Comparison of ENCODE assay signal across 8 cellular contexts in the genomic region with DNA sequence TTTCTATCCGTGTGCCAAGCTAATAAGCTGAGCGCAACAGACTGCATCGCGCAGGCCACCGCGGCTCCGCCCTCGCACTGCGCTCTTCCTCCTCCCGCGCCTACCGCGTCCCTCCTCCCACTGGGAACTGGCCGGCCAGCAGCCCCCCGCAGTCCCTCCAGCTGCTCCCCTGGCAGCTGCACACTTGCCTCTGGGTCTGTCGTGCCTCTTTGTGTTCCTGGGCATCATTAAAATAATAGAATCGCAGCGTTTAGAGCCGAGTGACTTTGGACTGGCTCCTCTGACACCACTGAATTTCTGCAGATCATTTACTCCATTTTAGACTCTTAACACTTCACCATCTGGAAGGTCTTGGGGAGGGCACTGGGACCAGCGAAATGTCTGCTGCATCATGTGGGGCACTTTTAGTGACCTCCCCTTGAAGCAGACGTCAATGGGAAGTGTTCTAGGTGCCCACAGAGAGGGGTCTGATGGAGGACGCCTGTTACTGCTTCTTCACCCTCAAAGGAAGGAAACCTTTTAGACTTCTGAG. TPM values are rescaled to one million over a fixed set of nuclear protein-coding genes. Genes with fewer than 3 reads are reported as not detected.
A peak's percentile ranks its signal among the peaks of the same experiment; 100 is the strongest.
DNase-seq lines count a peak whose midpoint lies in the region; ATAC-seq and TF ChIP-seq lines count a peak whose summit lies in the region.

No MANE protein-coding gene starts in this region.

- ATAC-seq in GM19035 (IDR thresholded peaks at IDR 0.05; ENCODE audit: unreplicated experiment) (peak; percentile 68), HG03378 (IDR thresholded peaks at IDR 0.05; ENCODE audit: unreplicated experiment) (peak; percentile 78), T-helper 17 cell (peak; percentile 80)

- no peak overlapping the region for H3K9ac ChIP-seq in endocrine pancreas (ENCODE audit: control insufficient read depth, insufficient read depth, low read length)

- no peaks in the 10 kb centered on the region; the same call in 1 of the 2 replicates for H3K27me3 ChIP-seq in BJ (ENCODE audit: control insufficient read depth, insufficient read depth, low read length)
- no peaks in the 10 kb centered on the region for H3K27me3 ChIP-seq in endocrine pancreas (ENCODE audit: control insufficient read depth, insufficient read depth, low read length)
- H3K27me3 ChIP-seq in muscle layer of duodenum (ENCODE audit: low read depth, low read length), result no peaks in the 10 kb centered on the region
- no peaks in the 10 kb centered on the region for H3K27me3 ChIP-seq in adrenal gland

- peak overlapping the region; percentile 30 for H3K27ac Mint-ChIP-seq in T-helper 17 cell

- CTCF ChIA-PET in BJ (lab: Yijun Ruan, JAX), result interaction anchor here (1.1 kb wide), 1 partner anchor 11 kb away, joined by 4 read pairs; no protein-coding TSS in a partner anchor

- peaks cover 12% of the 10 kb centered on the region for H3K4me1 Mint-ChIP-seq in T-helper 17 cell

- intact Hi-C loops in adrenal gland (cut with DNase I), result no loop called here

- H3K9me3 ChIP-seq in T-helper 17 cell (ENCODE audit: control insufficient read depth, low read length, poor library complexity, severe bottlenecking) (no peaks in the 10 kb centered on the region), endocrine pancreas (ENCODE audit: control insufficient read depth, low read length) (no peaks in the 10 kb centered on the region), muscle layer of duodenum (ENCODE audit: control insufficient read depth in 1 of 2, low read length in 2 of 2) (no peaks in the 10 kb centered on the region), adrenal gland (replicated peaks in 1 of 3) (no peaks in the 10 kb centered on the region)

- POLR2A ChIA-PET in BJ (lab: Charles Lee), result no interaction called here

- DNase-seq in BJ (ENCODE audit: low read depth) (no peak), T-helper 17 cell (no peak), adrenal gland (no peak)

- peaks cover 2% of the 10 kb centered on the region for H3K36me3 Mint-ChIP-seq in T-helper 17 cell (ENCODE audit: low read depth)

- H3K4me3 ChIP-seq in BJ (ENCODE audit: low read depth, low read length) (peak overlapping the region; percentile 40), endocrine pancreas (ENCODE audit: control insufficient read depth, insufficient read depth, low read length) (peak overlapping the region; percentile 67), muscle layer of duodenum (ENCODE audit: low read depth in 1 of 2, low read length in 2 of 2) (peak overlapping the region; percentile 67 to 69), urinary bladder (ENCODE audit: low read depth, low read length) (peak overlapping the region; percentile 33), adrenal gland (peak overlapping the region in 1 of 4 donors; percentile 48)

- H3K27ac ChIP-seq in muscle layer of duodenum (ENCODE audit: low read length) (peak overlapping the region; percentile 32), urinary bladder (ENCODE audit: low read depth) (no peak overlapping the region), adrenal gland (peak overlapping the region in 2 of 5 donors; percentile 39 to 56)

- H3K4me3 Mint-ChIP-seq in T-helper 17 cell, result peak overlapping the region; percentile 86

- TF ChIP-seq CTCF in BJ (IDR thresholded peaks at IDR 0.05; ENCODE audit: insufficient read depth, low read depth, low read length) (no peak), adrenal gland (IDR thresholded peaks at IDR 0.05) (no peak)

- TF ChIP-seq POLR2A in adrenal gland (IDR thresholded peaks at IDR 0.05), result no peak

- H3K36me3 ChIP-seq in BJ (ENCODE audit: control insufficient read depth, insufficient read depth, low read length) (no peaks in the 10 kb centered on the region), endocrine pancreas (ENCODE audit: control insufficient read depth, insufficient read depth, low read length) (no peaks in the 10 kb centered on the region), muscle layer of duodenum (ENCODE audit: control insufficient read depth in 1 of 2, insufficient read depth in 2 of 2, low read length in 2 of 2) (no peaks in the 10 kb centered on the region), urinary bladder (ENCODE audit: insufficient read depth) (no peaks in the 10 kb centered on the region), adrenal gland (replicated peaks in 1 of 2) (no peaks in the 10 kb centered on the region)

- H3K27me3 Mint-ChIP-seq in T-helper 17 cell, result peaks cover 16% of the 10 kb centered on the region

- H3K4me1 ChIP-seq in endocrine pancreas (ENCODE audit: control insufficient read depth, insufficient read depth, low read length) (peaks cover 8% of the 10 kb centered on the region), muscle layer of duodenum (ENCODE audit: control insufficient read depth in 1 of 2, insufficient read depth in 2 of 2, low read length in 2 of 2) (peaks cover 3 to 13% of the 10 kb centered on the region in 2 donors), urinary bladder (ENCODE audit: insufficient read depth) (no peaks in the 10 kb centered on the region), adrenal gland (replicated peaks in 1 of 2) (peaks cover 0 to 5% of the 10 kb centered on the region in 2 donors)

- WGBS in urinary bladder, result 5% methylated on average over 22 of the region's 22 CpGs
- 9 to 15% (median 12%) methylated on average over 21 to 22 of the region's 22 CpGs for WGBS in adrenal gland, 4 donors

RNA-seq across cellular contexts. Expression of a gene that starts 20.9 kb away (rescaled TPM):
- polyA plus RNA-seq in BJ (2011; rRNA removed) (14.1 and 19.5 TPM in 2 replicates), urinary bladder (21.0 TPM), adrenal gland (10 to 100 TPM; 13.0 to 29.9 (median 15.9) TPM)
- 17.4 and 29.3 TPM in 2 replicates for polyA minus RNA-seq in BJ (2011; rRNA and poly(A)+ RNA removed)
- total RNA-seq in T-helper 17 cell (10 to 100 TPM; 22.0 to 29.0 TPM), urinary bladder (141 TPM), adrenal gland (10 to 100 TPM; 19.3 to 43.7 (median 29.9) TPM)
